In genomic region chr22:46303347-46303965, GRCh38 we compare ENCODE assay signal across 23 cellular contexts. TPM values are rescaled to one million over a fixed set of nuclear protein-coding genes. Genes with fewer than 3 reads are reported as not detected.
DNase-seq lines count a peak whose midpoint lies in the region; ATAC-seq and TF ChIP-seq lines count a peak whose summit lies in the region.
"Had no signal": no experiment of that assay in that cellular context is flagged by ENCODE, and none has a peak within 500 bp of the region (broad histone marks: within the 10 kb centered on the region; RNA-seq: fewer than 3 reads in every experiment).

No MANE protein-coding gene starts in this region.

- H2BK15ac ChIP-seq in mesenchymal stem cell (ENCODE audit: low read depth, poor library complexity, severe bottlenecking) = no peak overlapping the region

- H3K23ac ChIP-seq in mesenchymal stem cell (ENCODE audit: low read length in 2 of 2) = no peak overlapping the region

- H3K4ac ChIP-seq in mesenchymal stem cell (ENCODE audit: low read depth in 1 of 2, low read length in 2 of 2) = no peak overlapping the region

- peaks cover 5% of the 10 kb centered on the region for H3K27me3 Mint-ChIP-seq in CD4-positive, CD25-positive, alpha-beta regulatory T cell
- H3K27me3 Mint-ChIP-seq: effector memory CD8-positive, alpha-beta T cell had no signal

- no peak overlapping the region for H2BK12ac ChIP-seq in mesenchymal stem cell (ENCODE audit: low read length in 2 of 2)

- no peak for DNase-seq in CD4-positive, CD25-positive, alpha-beta regulatory T cell
- DNase-seq in HT1080 (ENCODE audit: low read depth) = peak; percentile 20
- peak; percentile 35 for DNase-seq in astrocyte of the spinal cord (ENCODE audit: low read depth, low spot score)
- DNase-seq in mesenchymal stem cell = peak; percentile 22
- DNase-seq in colonic mucosa = no peak
- no peak for DNase-seq in uterus
- DNase-seq in D341Med (ENCODE audit: low spot score) = no peak
- DNase-seq in HK-2 (ENCODE audit: unreplicated experiment) = no peak
- DNase-seq: activated CD4-positive, CD25-positive, alpha-beta regulatory T cell treated with anti-CD3 and anti-CD28 coated beads, Interleukin-2, amount 50 U/mL, for 72 hours; effector memory CD8-positive, alpha-beta T cell; KBM-7; left ventricle myocardium inferior; NCI-H1092 treated with DMSO at 0.1 percent for 48 hours; NCI-H82; stimulated activated CD4-positive, alpha-beta T cell treated with anti-CD3 and anti-CD28 coated beads, Interleukin-4, amount 100 ng/mL, for 4 hours; tibial artery had no signal

- H3K9ac ChIP-seq in mesenchymal stem cell (ENCODE audit: low read length) = no peak overlapping the region
- H3K9ac ChIP-seq in colonic mucosa (ENCODE audit: low read depth in 2 of 2, low read length in 2 of 2) = no peak overlapping the region

- no peak overlapping the region for H3K27ac ChIP-seq in CD4-positive, CD25-positive, alpha-beta regulatory T cell (ENCODE audit: insufficient read depth, low read length, poor library complexity, severe bottlenecking)
- H3K27ac ChIP-seq in mesenchymal stem cell (ENCODE audit: low read length, poor library complexity, severe bottlenecking) = no peak overlapping the region
- H3K27ac ChIP-seq in colonic mucosa = no peak overlapping the region
- no peak overlapping the region for H3K27ac ChIP-seq in uterus
- H3K27ac ChIP-seq: cardiac muscle cell, gastroesophageal sphincter, left ventricle myocardium inferior, RWPE1, tibial artery had no signal

- TF ChIP-seq CTCF in astrocyte of the spinal cord (IDR thresholded peaks at IDR 0.05; ENCODE audit: low read depth, low read length) (no peak), colonic mucosa (IDR thresholded peaks at IDR 0.05) (no peak), uterus (IDR thresholded peaks at IDR 0.05) (no peak)

- no peaks in the 10 kb centered on the region for H3K9me3 Mint-ChIP-seq in CD4-positive, CD25-positive, alpha-beta regulatory T cell
- H3K9me3 Mint-ChIP-seq: activated naive CD4-positive, alpha-beta T cell treated with anti-CD3 and anti-CD28 coated beads, Interleukin-2, amount 50 U/mL, for 24 hours; effector memory CD8-positive, alpha-beta T cell had no signal

- 88% methylated on average over 7 of the region's 7 CpGs for WGBS in mesenchymal stem cell

- no peaks in the 10 kb centered on the region for H3K9me3 ChIP-seq in CD4-positive, CD25-positive, alpha-beta regulatory T cell (ENCODE audit: control insufficient read depth in 2 of 2, low read length in 2 of 2)
- H3K9me3 ChIP-seq in mesenchymal stem cell (ENCODE audit: control insufficient read depth, low read length) = no peaks in the 10 kb centered on the region
- H3K9me3 ChIP-seq in colonic mucosa = no peaks in the 10 kb centered on the region
- no peaks in the 10 kb centered on the region for H3K9me3 ChIP-seq in uterus
- H3K9me3 ChIP-seq: gastroesophageal sphincter, left ventricle myocardium inferior, tibial artery had no signal

- H3K4me2 ChIP-seq in mesenchymal stem cell (ENCODE audit: low read length, poor library complexity, severe bottlenecking) = no peak overlapping the region

- in situ Hi-C loops in astrocyte of the spinal cord (cut with HindIII; ENCODE audit: low sequenced_read_pairs) = no loop called here

- H3K18ac ChIP-seq in mesenchymal stem cell (ENCODE audit: low read depth in 1 of 2, low read length in 2 of 2) = no peak overlapping the region

- H3K4me1 ChIP-seq in CD4-positive, CD25-positive, alpha-beta regulatory T cell (ENCODE audit: control insufficient read depth, insufficient read depth, low read length, poor library complexity, severe bottlenecking) = peaks cover 5% of the 10 kb centered on the region
- H3K4me1 ChIP-seq in mesenchymal stem cell (ENCODE audit: control insufficient read depth, insufficient read depth, low read depth, low read length) (peaks cover 7% of the 10 kb centered on the region), colonic mucosa (no peaks in the 10 kb centered on the region), uterus (no peaks in the 10 kb centered on the region)
- H3K4me1 ChIP-seq: gastroesophageal sphincter, left ventricle myocardium inferior, tibial artery had no signal

- H3K36me3 Mint-ChIP-seq in CD4-positive, CD25-positive, alpha-beta regulatory T cell = no peaks in the 10 kb centered on the region
- H3K36me3 Mint-ChIP-seq: activated naive CD4-positive, alpha-beta T cell treated with anti-CD3 and anti-CD28 coated beads, Interleukin-2, amount 50 U/mL, for 24 hours had no signal

- no peak overlapping the region for H3K14ac ChIP-seq in mesenchymal stem cell (ENCODE audit: low read length in 2 of 2)

- no peak overlapping the region for H2BK120ac ChIP-seq in mesenchymal stem cell (ENCODE audit: low read depth, low read length)

- no peak for ATAC-seq in CD4-positive, CD25-positive, alpha-beta regulatory T cell (ENCODE audit: low read depth in 2 of 2)
- ATAC-seq: effector memory CD8-positive, alpha-beta T cell; gastroesophageal sphincter had no signal

- H4K8ac ChIP-seq in mesenchymal stem cell (ENCODE audit: low read length) = no peak overlapping the region

- H3K36me3 ChIP-seq in CD4-positive, CD25-positive, alpha-beta regulatory T cell (ENCODE audit: control insufficient read depth, insufficient read depth, low read length) = no peaks in the 10 kb centered on the region
- H3K36me3 ChIP-seq in mesenchymal stem cell (ENCODE audit: control insufficient read depth in 1 of 2, insufficient read depth in 2 of 2, low read depth in 1 of 2, low read length in 2 of 2) (peaks cover 0 to 6% of the 10 kb centered on the region in 2 experiments), colonic mucosa (no peaks in the 10 kb centered on the region), uterus (no peaks in the 10 kb centered on the region)
- H3K36me3 ChIP-seq: cardiac muscle cell, gastroesophageal sphincter, left ventricle myocardium inferior, tibial artery had no signal

- H3K27ac Mint-ChIP-seq in CD4-positive, CD25-positive, alpha-beta regulatory T cell = peak overlapping the region in 2 of 3 donors; percentile 30 to 57
- H3K27ac Mint-ChIP-seq: activated naive CD4-positive, alpha-beta T cell treated with anti-CD3 and anti-CD28 coated beads, Interleukin-2, amount 50 U/mL, for 24 hours; effector memory CD8-positive, alpha-beta T cell had no signal

- no peak overlapping the region for H2BK5ac ChIP-seq in mesenchymal stem cell (ENCODE audit: low read depth, low read length, poor library complexity, severe bottlenecking)

- no peaks in the 10 kb centered on the region for H3K27me3 ChIP-seq in CD4-positive, CD25-positive, alpha-beta regulatory T cell (ENCODE audit: control insufficient read depth, insufficient read depth, low read length)
- no peaks in the 10 kb centered on the region for H3K27me3 ChIP-seq in mesenchymal stem cell (ENCODE audit: control insufficient read depth in 1 of 2, insufficient read depth in 1 of 2, low read length in 2 of 2)
- no peaks in the 10 kb centered on the region for H3K27me3 ChIP-seq in colonic mucosa
- no peaks in the 10 kb centered on the region for H3K27me3 ChIP-seq in uterus
- H3K27me3 ChIP-seq: cardiac muscle cell, gastroesophageal sphincter, tibial artery had no signal

- no peak overlapping the region for H3K4me3 Mint-ChIP-seq in CD4-positive, CD25-positive, alpha-beta regulatory T cell
- H3K4me3 Mint-ChIP-seq: activated naive CD4-positive, alpha-beta T cell treated with anti-CD3 and anti-CD28 coated beads, Interleukin-2, amount 50 U/mL, for 24 hours; effector memory CD8-positive, alpha-beta T cell had no signal

- peaks cover 26% of the 10 kb centered on the region for H3K79me1 ChIP-seq in mesenchymal stem cell (replicated peaks; ENCODE audit: low read length, poor library complexity, severe bottlenecking)

- no peak overlapping the region for H4K91ac ChIP-seq in mesenchymal stem cell (ENCODE audit: low read length)

- intact Hi-C loops in colonic mucosa (cut with DNase I) = no loop called here
- intact Hi-C loops in uterus (cut with DNase I; ENCODE audit: low total_unique reads) = no loop called here

- H2AFZ ChIP-seq in mesenchymal stem cell (ENCODE audit: low read depth, low read length) = peak overlapping the region; percentile 1

- peaks cover 2 to 22% (median 13%) of the 10 kb centered on the region in 4 donors for H3K4me1 Mint-ChIP-seq in CD4-positive, CD25-positive, alpha-beta regulatory T cell
- H3K4me1 Mint-ChIP-seq: activated naive CD4-positive, alpha-beta T cell treated with anti-CD3 and anti-CD28 coated beads, Interleukin-2, amount 50 U/mL, for 24 hours had no signal

- TF ChIP-seq POLR2A in uterus (IDR thresholded peaks at IDR 0.05) = no peak

- H3K4me3 ChIP-seq in CD4-positive, CD25-positive, alpha-beta regulatory T cell (ENCODE audit: low read depth, low read length) = no peak overlapping the region
- H3K4me3 ChIP-seq in astrocyte of the spinal cord (ENCODE audit: low read depth, low read length) = no peak overlapping the region
- H3K4me3 ChIP-seq in mesenchymal stem cell (ENCODE audit: insufficient read depth in 1 of 2, low read depth in 1 of 2, low read length in 2 of 2) = no peak overlapping the region
- H3K4me3 ChIP-seq in colonic mucosa = no peak overlapping the region
- no peak overlapping the region for H3K4me3 ChIP-seq in uterus
- H3K4me3 ChIP-seq: cardiac muscle cell, gastroesophageal sphincter, left ventricle myocardium inferior, tibial artery had no signal

- H2AK5ac ChIP-seq in mesenchymal stem cell (ENCODE audit: low read length, severe bottlenecking) = no peak overlapping the region

RNA-seq across cellular contexts. Expression of gene GTSE1, which starts 6.8 kb away (rescaled TPM):
- total RNA-seq in CD4-positive, CD25-positive, alpha-beta regulatory T cell = 1.3 TPM
- under 1 TPM in 3 of 4 donors, not detected in 1; 0.17 to 0.73 (median 0.21) TPM for polyA plus RNA-seq in CD4-positive, CD25-positive, alpha-beta regulatory T cell
- total RNA-seq in HT1080 (2014; rRNA removed; shearing (Covaris generic)) = 33.2 and 34.2 TPM in 2 replicates
- polyA plus RNA-seq in HT1080 (2015; cell fraction: cytosol; rRNA removed) = 25.8 and 26.6 TPM in 2 replicates
- 69.4 and 76.9 TPM in 2 replicates for polyA plus RNA-seq in HT1080 (2015; cell fraction: nucleus; rRNA removed)
- polyA plus RNA-seq in mesenchymal stem cell (2013, experiment 1 of 2) = 3.9 TPM
- polyA plus RNA-seq in mesenchymal stem cell (2013, experiment 2 of 2) = 3.8 TPM
- total RNA-seq in colonic mucosa (10 to 100 TPM in 1 of 2 donors, 1 to 10 TPM in 1; 7.8 to 38.8 TPM), uterus (1 to 10 TPM in 1 of 4 donors, under 1 TPM in 1, not detected in 2; 0.21 to 6.9 TPM)

RNA-seq across cellular contexts. Expression of gene TRMU, which starts 32.1 kb away (rescaled TPM):
- 63.3 TPM for total RNA-seq in CD4-positive, CD25-positive, alpha-beta regulatory T cell
- 10 to 100 TPM; 11.0 to 17.8 (median 16.4) TPM for polyA plus RNA-seq in CD4-positive, CD25-positive, alpha-beta regulatory T cell
- total RNA-seq in HT1080 (2014; rRNA removed; shearing (Covaris generic)) = 68.0 and 72.1 TPM in 2 replicates
- polyA plus RNA-seq in HT1080 (2015; cell fraction: cytosol; rRNA removed) = 34.2 and 37.9 TPM in 2 replicates
- polyA plus RNA-seq in HT1080 (2015; cell fraction: nucleus; rRNA removed) = 140 and 146 TPM in 2 replicates
- 15.7 TPM for polyA plus RNA-seq in mesenchymal stem cell (2013, experiment 1 of 2)
- 15.2 TPM for polyA plus RNA-seq in mesenchymal stem cell (2013, experiment 2 of 2)
- total RNA-seq in colonic mucosa = 10 to 100 TPM; 25.2 to 71.8 TPM
- total RNA-seq in uterus = 10 to 100 TPM; 14.1 to 52.5 (median 31.2) TPM

RNA-seq across cellular contexts. Expression of gene TTC38, which starts 35.6 kb away (rescaled TPM):
- 7.1 TPM for total RNA-seq in CD4-positive, CD25-positive, alpha-beta regulatory T cell
- 10 to 100 TPM in 1 of 4 donors, 1 to 10 TPM in 3; 5.1 to 10.9 (median 5.7) TPM for polyA plus RNA-seq in CD4-positive, CD25-positive, alpha-beta regulatory T cell
- total RNA-seq in HT1080 (2014; rRNA removed; shearing (Covaris generic)) = 21.7 and 26.0 TPM in 2 replicates
- 15.4 and 17.9 TPM in 2 replicates for polyA plus RNA-seq in HT1080 (2015; cell fraction: cytosol; rRNA removed)
- 32.3 and 37.1 TPM in 2 replicates for polyA plus RNA-seq in HT1080 (2015; cell fraction: nucleus; rRNA removed)
- polyA plus RNA-seq in mesenchymal stem cell (2013, experiment 1 of 2) = 14.3 TPM
- 14.1 TPM for polyA plus RNA-seq in mesenchymal stem cell (2013, experiment 2 of 2)
- total RNA-seq in colonic mucosa (100 to 1,000 TPM; 124 to 149 TPM), uterus (10 to 100 TPM in 3 of 4 donors, 1 to 10 TPM in 1; 7.7 to 50.0 (median 45.0) TPM)

RNA-seq across cellular contexts. Expression of gene PKDREJ, which starts 40.3 kb away (rescaled TPM):
- total RNA-seq in CD4-positive, CD25-positive, alpha-beta regulatory T cell = not detected
- under 1 TPM in 1 of 4 donors, not detected in 3; 0.19 TPM for polyA plus RNA-seq in CD4-positive, CD25-positive, alpha-beta regulatory T cell
- not detected in 2 replicates for total RNA-seq in HT1080 (2014; rRNA removed; shearing (Covaris generic))
- not detected in 2 replicates for polyA plus RNA-seq in HT1080 (2015; cell fraction: cytosol; rRNA removed)
- not detected in 2 replicates for polyA plus RNA-seq in HT1080 (2015; cell fraction: nucleus; rRNA removed)
- polyA plus RNA-seq in mesenchymal stem cell (2013, experiment 1 of 2) = under 0.01 TPM
- under 0.01 TPM for polyA plus RNA-seq in mesenchymal stem cell (2013, experiment 2 of 2)
- total RNA-seq in colonic mucosa (1 to 10 TPM in 1 of 2 donors, under 1 TPM in 1; 0.32 to 1.1 TPM), uterus (under 1 TPM in 2 of 4 donors, not detected in 2; 0.06 to 0.14 TPM)
- total RNA-seq: Daoy; skeletal muscle tissue; T-helper 1 cell treated with Interleukin-12 subunit alpha and Interleukin-12 subunit beta and Interleukin-4 antibody, amounts not matched to agents 30 ng/mL and 1 ng/mL, for 36 hours had no signal

RNA-seq across cellular contexts. Expression of gene CDPF1, which starts 53.4 kb away (rescaled TPM):
- 5.5 TPM for total RNA-seq in CD4-positive, CD25-positive, alpha-beta regulatory T cell
- polyA plus RNA-seq in CD4-positive, CD25-positive, alpha-beta regulatory T cell = 10 to 100 TPM; 16.7 to 24.7 (median 20.5) TPM
- 18.1 and 20.3 TPM in 2 replicates for total RNA-seq in HT1080 (2014; rRNA removed; shearing (Covaris generic))
- polyA plus RNA-seq in HT1080 (2015; cell fraction: cytosol; rRNA removed) = 18.8 and 20.5 TPM in 2 replicates
- polyA plus RNA-seq in HT1080 (2015; cell fraction: nucleus; rRNA removed) = 18.1 and 30.6 TPM in 2 replicates
- 9.7 TPM for polyA plus RNA-seq in mesenchymal stem cell (2013, experiment 1 of 2)
- polyA plus RNA-seq in mesenchymal stem cell (2013, experiment 2 of 2) = 9.2 TPM
- 10 to 100 TPM in 1 of 2 donors, 1 to 10 TPM in 1; 5.8 to 11.2 TPM for total RNA-seq in colonic mucosa
- 10 to 100 TPM in 1 of 4 donors, 1 to 10 TPM in 3; 1.5 to 12.7 (median 4.5) TPM for total RNA-seq in uterus

Comparison
In these comparisons a context has a peak if more than half of its experiments do, and no peak if none do; other contexts are left out.
1. DNase-seq: peak in HT1080 (single experiment), astrocyte of the spinal cord (single experiment) and mesenchymal stem cell (single experiment); none in CD4-positive, CD25-positive, alpha-beta regulatory T cell (0 of 3), colonic mucosa (single experiment), uterus (0 of 2), D341Med (single experiment) and HK-2 (single experiment).